ENCODE assay signal across 10 cellular contexts in genomic region chr17:40178021-40178601, GRCh38. TPM values are rescaled to one million over a fixed set of nuclear protein-coding genes. Genes with fewer than 3 reads are reported as not detected.
DNase-seq lines count a peak whose midpoint lies in the region; ATAC-seq and TF ChIP-seq lines count a peak whose summit lies in the region.
"Had no signal": no experiment of that assay in that cellular context is flagged by ENCODE, and none has a peak within 500 bp of the region (broad histone marks: within the 10 kb centered on the region; RNA-seq: fewer than 3 reads in every experiment).

No MANE protein-coding gene starts in this region.

- peak overlapping the region; percentile 76 for H3K4me3 Mint-ChIP-seq in Calu3 (ENCODE audit: low read depth, unreplicated experiment)
- H3K4me3 Mint-ChIP-seq: HFFc6 had no signal

- H3K4me3 ChIP-seq in OCI-LY7 (ENCODE audit: low read depth, low read length, poor library complexity, severe bottlenecking) (no peak overlapping the region), esophagus muscularis mucosa (peak overlapping the region; percentile 58 to 68 (median 61)), ovary (peak overlapping the region; percentile 41)

- H3K27ac ChIP-seq in OCI-LY7 (ENCODE audit: low read depth, low read length, poor library complexity, severe bottlenecking) (no peak overlapping the region), esophagus muscularis mucosa (replicated peaks in 1 of 4) (no peak overlapping the region), ovary (no peak overlapping the region)

- DNase-seq in Calu3 (no peak), OCI-LY7 (ENCODE audit: low spot score) (no peak), esophagus muscularis mucosa (ENCODE audit: extremely low spot score) (no peak), ovary (peak in 1 of 5 donors; percentile 39), NCI-H1694 treated with DMSO at 0.1 percent for 48 hours (lab: John Stamatoyannopoulos, UW) (no peak), COLO829 (ENCODE audit: low spot score) (no peak)
- DNase-seq: T1000 had no signal

- POLR2A ChIA-PET in OCI-LY7 (lab: Charles Lee) = interaction anchor here (0.6 to 0.7 kb wide), 3 partner anchors 38 to 124 kb away, joined by 3 to 6 read pairs (median 4); partner anchors contain the start of genes CASC3 and MED24

- TF ChIP-seq CTCF in Calu3 (IDR thresholded peaks at IDR 0.05; ENCODE audit: unreplicated experiment) = no peak
- no peak for TF ChIP-seq CTCF in OCI-LY7 (conservative IDR thresholded peaks at IDR 0.05; ENCODE audit: low read length)
- TF ChIP-seq CTCF in esophagus muscularis mucosa (IDR thresholded peaks at IDR 0.05) = no peak
- TF ChIP-seq CTCF in ovary (IDR thresholded peaks at IDR 0.05) = no peak

- H3K36me3 ChIP-seq in OCI-LY7 (ENCODE audit: insufficient read depth, low read length) (peaks cover 31% of the 10 kb centered on the region), esophagus muscularis mucosa (peaks cover 8 to 38% (median 26%) of the 10 kb centered on the region in 4 donors), ovary (no peaks in the 10 kb centered on the region)

- H3K4me1 ChIP-seq in OCI-LY7 (ENCODE audit: insufficient read depth, low read length, poor library complexity, severe bottlenecking) (peaks cover 7% of the 10 kb centered on the region), esophagus muscularis mucosa (peaks cover 16 to 25% (median 21%) of the 10 kb centered on the region in 4 donors), ovary (ENCODE audit: insufficient read depth) (no peaks in the 10 kb centered on the region)

- peaks cover 51% of the 10 kb centered on the region for H3K4me1 Mint-ChIP-seq in Calu3 (ENCODE audit: low read depth, unreplicated experiment)

- no peak for ATAC-seq in GM18909 (IDR thresholded peaks at IDR 0.05; ENCODE audit: poor library complexity, unreplicated experiment)
- ATAC-seq in GM21825 (IDR thresholded peaks at IDR 0.05; ENCODE audit: unreplicated experiment) = no peak

- no peaks in the 10 kb centered on the region for H3K9me3 Mint-ChIP-seq in Calu3 (ENCODE audit: low read depth, unreplicated experiment)
- H3K9me3 Mint-ChIP-seq: HFFc6 had no signal

- no peak for TF ChIP-seq POLR2A in esophagus muscularis mucosa (IDR thresholded peaks at IDR 0.05; ENCODE audit: low read depth)
- TF ChIP-seq POLR2A in ovary (IDR thresholded peaks at IDR 0.05) = no peak

- no peaks in the 10 kb centered on the region for H3K9me2 ChIP-seq in OCI-LY7 (ENCODE audit: insufficient read depth, low read length)

- no peak overlapping the region for H2AFZ ChIP-seq in OCI-LY7 (ENCODE audit: low read length)

- H3K27me3 Mint-ChIP-seq in Calu3 (ENCODE audit: unreplicated experiment) = no peaks in the 10 kb centered on the region

- H3K27me3 ChIP-seq in esophagus muscularis mucosa (no peaks in the 10 kb centered on the region), ovary (no peaks in the 10 kb centered on the region)

- H3K27ac Mint-ChIP-seq in Calu3 (ENCODE audit: unreplicated experiment) = peak overlapping the region; percentile 14

- CTCF ChIA-PET in Calu3 (lab: Charles Lee) = interaction anchor here (0.5 to 9.2 kb wide), 17 partner anchors 10 to 564 kb away, joined by 3 to 145 read pairs (median 4); partner anchors contain the start of genes CASC3 and WIPF2
- CTCF ChIA-PET in OCI-LY7 (lab: Charles Lee; ENCODE audit: unreplicated experiment) = no interaction called here

- BruUV-seq in Calu3 (replicated peaks; lab: Mats Ljungman, UMichigan) = no TSS peak
- BruUV-seq in OCI-LY7 (replicated peaks; lab: Mats Ljungman, UMichigan) = no TSS peak

- TF ChIP-seq EP300 in esophagus muscularis mucosa (IDR thresholded peaks at IDR 0.05) (no peak), ovary (IDR thresholded peaks at IDR 0.05) (no peak)

- no peaks in the 10 kb centered on the region for H3K79me2 ChIP-seq in OCI-LY7 (ENCODE audit: insufficient read depth, low read depth, low read length)

- 67% methylated on average over 11 of the region's 46 CpGs for WGBS in esophagus muscularis mucosa
- 23 to 69% (median 40%) methylated on average over 19 to 46 of the region's 46 CpGs for WGBS in ovary, 3 donors

- H4K20me1 ChIP-seq in OCI-LY7 (ENCODE audit: insufficient read depth, low read length) = no peaks in the 10 kb centered on the region

- intact Hi-C loops in Calu3 (cut with micrococcal nuclease; ENCODE audit: unreplicated experiment) (no loop called here), OCI-LY7 (cut with micrococcal nuclease; ENCODE audit: unreplicated experiment) (no loop called here), esophagus muscularis mucosa (cut with DNase I) (no loop called here), ovary (cut with DNase I) (loop anchor here in 1 of 4 donors (10.0 kb wide), 1 partner anchor 143 kb away; no protein-coding TSS in a partner anchor)

- peaks cover 68% of the 10 kb centered on the region for H3K36me3 Mint-ChIP-seq in Calu3 (ENCODE audit: insufficient read depth, unreplicated experiment)

- H3K9me3 ChIP-seq in OCI-LY7 (ENCODE audit: low read length) = no peaks in the 10 kb centered on the region
- H3K9me3 ChIP-seq in esophagus muscularis mucosa = no peaks in the 10 kb centered on the region
- no peaks in the 10 kb centered on the region for H3K9me3 ChIP-seq in ovary

- H3K4me2 ChIP-seq in OCI-LY7 (ENCODE audit: low read length) = peak overlapping the region; percentile 50; the same call in 1 of the 2 replicates

RNA-seq across cellular contexts. Expression of gene RAPGEFL1, which starts 0.8 kb away (rescaled TPM):
- total RNA-seq in Calu3 (2022) (57.9 and 86.3 TPM in 2 replicates), OCI-LY7 (2022) (5.2 and 5.8 TPM in 2 replicates), esophagus muscularis mucosa (1 to 10 TPM; 1.5 to 5.4 (median 2.9) TPM), ovary (1 to 10 TPM; 3.6 to 9.1 (median 6.4) TPM)
- 2.1 and 4.9 TPM in 2 replicates for total RNA-seq in OCI-LY7 (2014; rRNA removed; shearing (Covaris generic))
- 1 to 10 TPM; 1.4 to 2.3 TPM for polyA plus RNA-seq in ovary

RNA-seq across cellular contexts. Expression of gene CASC3, which starts 37.8 kb away (rescaled TPM):
- 541 and 621 TPM in 2 replicates for total RNA-seq in Calu3 (2022)
- total RNA-seq in OCI-LY7 (2014; rRNA removed; shearing (Covaris generic)) = 42.6 and 46.9 TPM in 2 replicates
- 100 and 117 TPM in 2 replicates for total RNA-seq in OCI-LY7 (2022)
- total RNA-seq in esophagus muscularis mucosa = 100 to 1,000 TPM in 2 of 4 donors, 10 to 100 TPM in 2; 77.2 to 103 (median 95.5) TPM
- 100 to 1,000 TPM in 4 of 7 donors, 10 to 100 TPM in 3; 39.9 to 122 (median 106) TPM for total RNA-seq in ovary
- polyA plus RNA-seq in ovary = 100 to 1,000 TPM in 1 of 2 donors, 10 to 100 TPM in 1; 53.1 to 113 TPM

RNA-seq across cellular contexts. Expression of gene WIPF2, which starts 41.0 kb away (rescaled TPM):
- total RNA-seq in Calu3 (2022) = 327 and 376 TPM in 2 replicates
- total RNA-seq in OCI-LY7 (2014; rRNA removed; shearing (Covaris generic)) = 4.6 and 4.7 TPM in 2 replicates
- total RNA-seq in OCI-LY7 (2022) = 19.6 and 20.3 TPM in 2 replicates
- total RNA-seq in esophagus muscularis mucosa = 10 to 100 TPM in 2 of 4 donors, 1 to 10 TPM in 2; 7.8 to 21.5 (median 12.1) TPM
- 10 to 100 TPM in 6 of 7 donors, 1 to 10 TPM in 1; 6.1 to 23.0 (median 18.4) TPM for total RNA-seq in ovary
- 10 to 100 TPM in 1 of 2 donors, 1 to 10 TPM in 1; 8.4 to 27.8 TPM for polyA plus RNA-seq in ovary

RNA-seq across cellular contexts. Expression of gene MSL1, which starts 56.3 kb away (rescaled TPM):
- total RNA-seq in Calu3 (2022) = 505 and 524 TPM in 2 replicates
- 67.2 and 95.4 TPM in 2 replicates for total RNA-seq in OCI-LY7 (2014; rRNA removed; shearing (Covaris generic))
- 96.0 and 97.2 TPM in 2 replicates for total RNA-seq in OCI-LY7 (2022)
- 10 to 100 TPM; 64.1 to 86.8 (median 72.2) TPM for total RNA-seq in esophagus muscularis mucosa
- 100 to 1,000 TPM in 1 of 7 donors, 10 to 100 TPM in 6; 59.6 to 110 (median 83.3) TPM for total RNA-seq in ovary
- polyA plus RNA-seq in ovary = 100 to 1,000 TPM in 1 of 2 donors, 10 to 100 TPM in 1; 60.8 to 122 TPM

Comparison
In these comparisons a context has a peak if more than half of its experiments do, and no peak if none do; other contexts are left out.
1. RNA of gene WIPF2, which starts 41.0 kb away (total RNA-seq): 327 to 376 TPM in Calu3; 4.6 to 20.3 TPM in OCI-LY7, 6.1 to 23.0 TPM in ovary and 7.8 to 21.5 TPM in esophagus muscularis mucosa; every median in the first group is over 10 times any median in the second.